Comparison of ENCODE assay signal across 9 cellular contexts in genomic region chr4:54440394-54441223, GRCh38.
DNase-seq lines count a peak whose midpoint lies in the region; ATAC-seq and TF ChIP-seq lines count a peak whose summit lies in the region.
"Had no signal": no experiment of that assay in that cellular context is flagged by ENCODE, and none has a peak within 500 bp of the region (broad histone marks: within the 10 kb centered on the region; RNA-seq: fewer than 3 reads in every experiment).

No MANE protein-coding gene starts in this region.

- intact Hi-C loops in CD4-positive, alpha-beta memory T cell (cut with micrococcal nuclease), result loop anchor here (2.0 kb wide), 1 partner anchor 122 kb away; no protein-coding TSS in a partner anchor

- TF ChIP-seq EP300 in suprapubic skin (IDR thresholded peaks at IDR 0.05), result no peak

- no peak overlapping the region for H3K4me3 Mint-ChIP-seq in CD4-positive, alpha-beta memory T cell
- H3K4me3 Mint-ChIP-seq: T-helper 1 cell treated with Interleukin-12 subunit alpha and Interleukin-12 subunit beta and Interleukin-4 antibody, amounts not matched to agents 30 μg/mL and 1 μg/mL, for 36 hours had no signal

- no peaks in the 10 kb centered on the region for H3K36me3 Mint-ChIP-seq in CD4-positive, alpha-beta memory T cell

- DNase-seq in EH (ENCODE audit: low read depth) (peak; percentile 44), amniotic stem cell (lab: John Stamatoyannopoulos, UW) (peak; percentile 31), hippocampal formation (lab: John Stamatoyannopoulos, UW) (peak; percentile 6 to 88), suprapubic skin (ENCODE audit: low spot score in 2 of 2) (no peak)
- no peak for DNase-seq in CD4-positive, alpha-beta memory T cell

- CTCF ChIA-PET in CD4-positive, alpha-beta memory T cell (lab: Charles Lee; ENCODE audit: partially characterized antibody), result no interaction called here

- H3K27ac ChIP-seq in suprapubic skin, result peak overlapping the region; percentile 18
- no peak overlapping the region for H3K27ac ChIP-seq in CD4-positive, alpha-beta memory T cell (ENCODE audit: low read depth, low read length)

- no peaks in the 10 kb centered on the region for H3K36me3 ChIP-seq in suprapubic skin
- H3K36me3 ChIP-seq in CD4-positive, alpha-beta memory T cell (ENCODE audit: insufficient read depth, low read length), result no peaks in the 10 kb centered on the region

- no peak for ATAC-seq in HG02973 (IDR thresholded peaks at IDR 0.05; ENCODE audit: unreplicated experiment)
- no peak for ATAC-seq in GM21526 (IDR thresholded peaks at IDR 0.05; ENCODE audit: low FRiP score, unreplicated experiment)

- TF ChIP-seq POLR2A in suprapubic skin (IDR thresholded peaks at IDR 0.05), result no peak

- no peaks in the 10 kb centered on the region for H3K27me3 ChIP-seq in suprapubic skin
- no peaks in the 10 kb centered on the region for H3K27me3 ChIP-seq in CD4-positive, alpha-beta memory T cell (ENCODE audit: insufficient read depth, low read length)

- TF ChIP-seq CTCF in LNCAP (IDR thresholded peaks at IDR 0.05) (peak; percentile 73), suprapubic skin (IDR thresholded peaks at IDR 0.05) (peak; percentile 45 to 56)

- H3K27ac Mint-ChIP-seq in CD4-positive, alpha-beta memory T cell, result no peak overlapping the region
- H3K27ac Mint-ChIP-seq: T-helper 1 cell treated with Interleukin-12 subunit alpha and Interleukin-12 subunit beta and Interleukin-4 antibody, amounts not matched to agents 30 μg/mL and 1 μg/mL, for 36 hours had no signal

- peaks cover 0 to 4% (median 0%) of the 10 kb centered on the region in 8 donors for H3K9me3 Mint-ChIP-seq in CD4-positive, alpha-beta memory T cell
- H3K9me3 Mint-ChIP-seq: T-helper 1 cell treated with Interleukin-12 subunit alpha and Interleukin-12 subunit beta and Interleukin-4 antibody, amounts not matched to agents 30 μg/mL and 1 μg/mL, for 36 hours had no signal

- no peaks in the 10 kb centered on the region for H3K4me1 Mint-ChIP-seq in CD4-positive, alpha-beta memory T cell

- POLR2A ChIA-PET in CD4-positive, alpha-beta memory T cell (lab: Charles Lee; ENCODE audit: partially characterized antibody), result no interaction called here

- H3K4me1 ChIP-seq in suprapubic skin, result peaks cover 7% of the 10 kb centered on the region
- H3K4me1 ChIP-seq in CD4-positive, alpha-beta memory T cell (ENCODE audit: insufficient read depth, low read length), result no peaks in the 10 kb centered on the region

- peaks cover 1 to 12% of the 10 kb centered on the region in 2 donors for H3K27me3 Mint-ChIP-seq in CD4-positive, alpha-beta memory T cell

- peak overlapping the region; percentile 11 for H3K4me3 ChIP-seq in suprapubic skin
- no peak overlapping the region for H3K4me3 ChIP-seq in CD4-positive, alpha-beta memory T cell (ENCODE audit: low read length in 2 of 2)

- WGBS in suprapubic skin, result 23% methylated on average over 7 of the region's 7 CpGs

- no peaks in the 10 kb centered on the region for H3K9me3 ChIP-seq in suprapubic skin
- H3K9me3 ChIP-seq in CD4-positive, alpha-beta memory T cell (ENCODE audit: control insufficient read depth in 1 of 2, low read length in 2 of 2), result no peaks in the 10 kb centered on the region

Comparison
In these comparisons a context has a peak if more than half of its experiments do, and no peak if none do; other contexts are left out.
1. DNase-seq: peak in EH (single experiment), amniotic stem cell (single experiment) and hippocampal formation (2 of 2); none in suprapubic skin (0 of 2) and CD4-positive, alpha-beta memory T cell (0 of 5).